In genomic region chr12:67647251-67647546, GRCh38 we compare ENCODE assay signal across 9 cellular contexts. TPM values are rescaled to one million over a fixed set of nuclear protein-coding genes. Genes with fewer than 3 reads are reported as not detected.
A peak's percentile ranks its signal among the peaks of the same experiment; 100 is the strongest.
DNase-seq lines count a peak whose midpoint lies in the region; ATAC-seq and TF ChIP-seq lines count a peak whose summit lies in the region.
"Had no signal": no experiment of that assay in that cellular context is flagged by ENCODE, and none has a peak within 500 bp of the region (broad histone marks: within the 10 kb centered on the region; RNA-seq: fewer than 3 reads in every experiment).

No MANE protein-coding gene starts in this region.

- no peaks in the 10 kb centered on the region for H3K9me2 ChIP-seq in MM.1S (replicated peaks; ENCODE audit: insufficient read depth, low read length)

- H3K27ac ChIP-seq in iPS-20b (ENCODE audit: low read length) (no peak overlapping the region), MM.1S (ENCODE audit: low read length) (no peak overlapping the region)

- peak overlapping the region; percentile 93 for H3K27ac Mint-ChIP-seq in activated CD4-positive, alpha-beta T cell treated with anti-CD3 and anti-CD28 coated beads, Interleukin-2, amount 10 ng/mL, durations not matched to agents 24 days and 14 days
- H3K27ac Mint-ChIP-seq in activated T-helper 2 cell treated with anti-CD3 and anti-CD28 coated beads, Interferon-gamma antibody, Interleukin-2, Interleukin-4, amounts not matched to agents 10 μg/mL and 5 μg/mL and 100 μg/mL, durations not matched to agents 14 hours and 24 hours and 36 hours: no peak overlapping the region
- H3K27ac Mint-ChIP-seq in stimulated activated naive CD8-positive, alpha-beta T cell treated with anti-CD3 and anti-CD28 coated beads, Interleukin-15, amount 100 ng/mL, for 72 hours: peak overlapping the region; percentile 90 to 93

- H3K4me3 ChIP-seq in iPS-20b (ENCODE audit: low read length) (peak overlapping the region; percentile 89; the same call in 1 of the 2 replicates), MM.1S (ENCODE audit: low read length) (no peak overlapping the region)

- H3K4me1 Mint-ChIP-seq in activated CD4-positive, alpha-beta T cell treated with anti-CD3 and anti-CD28 coated beads, Interleukin-2, amount 10 ng/mL, durations not matched to agents 24 days and 14 days: peaks cover 28% of the 10 kb centered on the region
- peaks cover 31% of the 10 kb centered on the region for H3K4me1 Mint-ChIP-seq in activated T-helper 2 cell treated with anti-CD3 and anti-CD28 coated beads, Interferon-gamma antibody, Interleukin-2, Interleukin-4, amounts not matched to agents 10 μg/mL and 5 μg/mL and 100 μg/mL, durations not matched to agents 14 hours and 24 hours and 36 hours (ENCODE audit: low read depth)
- H3K4me1 Mint-ChIP-seq in stimulated activated naive CD8-positive, alpha-beta T cell treated with anti-CD3 and anti-CD28 coated beads, Interleukin-15, amount 100 ng/mL, for 72 hours: peaks cover 31% of the 10 kb centered on the region

- H3K27me3 ChIP-seq in iPS-20b (ENCODE audit: insufficient read depth, low read length) (no peaks in the 10 kb centered on the region), MM.1S (replicated peaks; ENCODE audit: insufficient read depth, low read length) (no peaks in the 10 kb centered on the region)
- H3K27me3 ChIP-seq: thyroid gland had no signal

- no peak for DNase-seq in activated CD4-positive, alpha-beta T cell treated with anti-CD3 and anti-CD28 coated beads, Interleukin-2, amount 10 ng/mL, durations not matched to agents 24 days and 14 days
- no peak for DNase-seq in activated CD4-positive, alpha-beta T cell treated with anti-CD3 and anti-CD28 coated beads for 48 hours
- no peak for DNase-seq in activated T-helper 2 cell treated with anti-CD3 and anti-CD28 coated beads, Interferon-gamma antibody, Interleukin-2, Interleukin-4, amounts not matched to agents 10 μg/mL and 5 μg/mL and 100 μg/mL, durations not matched to agents 14 hours and 24 hours and 36 hours (ENCODE audit: low spot score)
- DNase-seq in stimulated activated naive CD8-positive, alpha-beta T cell treated with anti-CD3 and anti-CD28 coated beads, Interleukin-15, amount 100 ng/mL, for 72 hours: no peak
- no peak for DNase-seq in amygdala (lab: John Stamatoyannopoulos, UW)
- no peak for DNase-seq in MM.1S

- peaks cover 29% of the 10 kb centered on the region for H3K79me2 ChIP-seq in MM.1S (ENCODE audit: low read length)

- no peak overlapping the region; the same call in 1 of the 2 replicates for H3K9ac ChIP-seq in iPS-20b (ENCODE audit: low read depth, low read length)
- no peak overlapping the region for H3K9ac ChIP-seq in MM.1S (ENCODE audit: low read length)

- no peak for TF ChIP-seq CTCF in MM.1S (IDR thresholded peaks at IDR 0.05; ENCODE audit: low read length)

- H3K9me3 ChIP-seq in iPS-20b (ENCODE audit: insufficient read depth, low read depth, low read length) (no peaks in the 10 kb centered on the region), MM.1S (replicated peaks; ENCODE audit: insufficient read depth, low read length) (no peaks in the 10 kb centered on the region)
- H3K9me3 ChIP-seq: thyroid gland had no signal

- H3K4me3 Mint-ChIP-seq in activated CD4-positive, alpha-beta T cell treated with anti-CD3 and anti-CD28 coated beads, Interleukin-2, amount 10 ng/mL, durations not matched to agents 24 days and 14 days: peak overlapping the region; percentile 84
- H3K4me3 Mint-ChIP-seq in activated T-helper 2 cell treated with anti-CD3 and anti-CD28 coated beads, Interferon-gamma antibody, Interleukin-2, Interleukin-4, amounts not matched to agents 10 μg/mL and 5 μg/mL and 100 μg/mL, durations not matched to agents 14 hours and 24 hours and 36 hours (ENCODE audit: low read depth): peak overlapping the region; percentile 70
- peak overlapping the region; percentile 77 to 96 for H3K4me3 Mint-ChIP-seq in stimulated activated naive CD8-positive, alpha-beta T cell treated with anti-CD3 and anti-CD28 coated beads, Interleukin-15, amount 100 ng/mL, for 72 hours

- 0 out of 2 replicates have a peak, but pooled peaks cover 5% of the 10 kb centered on the region for H3F3A ChIP-seq in MM.1S (ENCODE audit: insufficient read depth, low read length)

- intact Hi-C loops in activated CD4-positive, alpha-beta T cell treated with anti-CD3 and anti-CD28 coated beads, Interleukin-2, amount 10 ng/mL, durations not matched to agents 24 days and 14 days (cut with micrococcal nuclease): loop anchor here (1.0 to 5.0 kb wide), 4 partner anchors 17 to 195 kb away; no protein-coding TSS in a partner anchor
- intact Hi-C loops in activated T-helper 2 cell treated with anti-CD3 and anti-CD28 coated beads, Interferon-gamma antibody, Interleukin-2, Interleukin-4, amounts not matched to agents 10 μg/mL and 5 μg/mL and 100 μg/mL, durations not matched to agents 14 hours and 24 hours and 36 hours (cut with micrococcal nuclease): loop anchor here (2.0 to 5.0 kb wide), 3 partner anchors 16 to 290 kb away; no protein-coding TSS in a partner anchor

- H2AFZ ChIP-seq in MM.1S (ENCODE audit: low read length): no peak overlapping the region

- H3K36me3 Mint-ChIP-seq in activated CD4-positive, alpha-beta T cell treated with anti-CD3 and anti-CD28 coated beads, Interleukin-2, amount 10 ng/mL, durations not matched to agents 24 days and 14 days (ENCODE audit: low read depth): peaks cover 17% of the 10 kb centered on the region
- peaks cover 17% of the 10 kb centered on the region for H3K36me3 Mint-ChIP-seq in activated T-helper 2 cell treated with anti-CD3 and anti-CD28 coated beads, Interferon-gamma antibody, Interleukin-2, Interleukin-4, amounts not matched to agents 10 μg/mL and 5 μg/mL and 100 μg/mL, durations not matched to agents 14 hours and 24 hours and 36 hours (ENCODE audit: low read depth)

- no peak overlapping the region for H3K4me2 ChIP-seq in MM.1S (ENCODE audit: low read depth, low read length)

- H3K27me3 Mint-ChIP-seq in activated CD4-positive, alpha-beta T cell treated with anti-CD3 and anti-CD28 coated beads, Interleukin-2, amount 10 ng/mL, durations not matched to agents 24 days and 14 days: peaks cover 7% of the 10 kb centered on the region
- peaks cover 8% of the 10 kb centered on the region for H3K27me3 Mint-ChIP-seq in activated T-helper 2 cell treated with anti-CD3 and anti-CD28 coated beads, Interferon-gamma antibody, Interleukin-2, Interleukin-4, amounts not matched to agents 10 μg/mL and 5 μg/mL and 100 μg/mL, durations not matched to agents 14 hours and 24 hours and 36 hours (ENCODE audit: low read depth)
- no peaks in the 10 kb centered on the region for H3K27me3 Mint-ChIP-seq in stimulated activated naive CD8-positive, alpha-beta T cell treated with anti-CD3 and anti-CD28 coated beads, Interleukin-15, amount 100 ng/mL, for 72 hours

- peaks cover 10% of the 10 kb centered on the region; the same call in 1 of the 2 replicates for H4K20me1 ChIP-seq in MM.1S (ENCODE audit: insufficient read depth, low read length)

- no peak for ATAC-seq in stimulated activated naive CD8-positive, alpha-beta T cell treated with anti-CD3 and anti-CD28 coated beads, Interleukin-15, amount 100 ng/mL, for 72 hours
- no peak for ATAC-seq in HG02870 (IDR thresholded peaks at IDR 0.05; ENCODE audit: unreplicated experiment)

- H3K4me1 ChIP-seq in iPS-20b (ENCODE audit: insufficient read depth, low read length) (peaks cover 14% of the 10 kb centered on the region; the same call in 1 of the 2 replicates), MM.1S (ENCODE audit: low read length) (peaks cover 14% of the 10 kb centered on the region)

- no peaks in the 10 kb centered on the region for H3K36me3 ChIP-seq in iPS-20b (ENCODE audit: insufficient read depth, low read depth, low read length)
- H3K36me3 ChIP-seq in MM.1S (replicated peaks; ENCODE audit: insufficient read depth, low read length): no peaks in the 10 kb centered on the region
- H3K36me3 ChIP-seq: thyroid gland had no signal

- no peaks in the 10 kb centered on the region for H3K9me3 Mint-ChIP-seq in activated CD4-positive, alpha-beta T cell treated with anti-CD3 and anti-CD28 coated beads, Interleukin-2, amount 10 ng/mL, durations not matched to agents 24 days and 14 days
- no peaks in the 10 kb centered on the region for H3K9me3 Mint-ChIP-seq in activated T-helper 2 cell treated with anti-CD3 and anti-CD28 coated beads, Interferon-gamma antibody, Interleukin-2, Interleukin-4, amounts not matched to agents 10 μg/mL and 5 μg/mL and 100 μg/mL, durations not matched to agents 14 hours and 24 hours and 36 hours
- no peaks in the 10 kb centered on the region for H3K9me3 Mint-ChIP-seq in stimulated activated naive CD8-positive, alpha-beta T cell treated with anti-CD3 and anti-CD28 coated beads, Interleukin-15, amount 100 ng/mL, for 72 hours

RNA-seq across cellular contexts. Expression of gene DYRK2, which starts 1.3 kb away (rescaled TPM):
- 35.5 and 37.8 TPM in 2 replicates for total RNA-seq in activated CD4-positive, alpha-beta T cell treated with anti-CD3 and anti-CD28 coated beads, Interleukin-2, amount 10 ng/mL, durations not matched to agents 24 days and 14 days
- total RNA-seq in activated T-helper 2 cell treated with anti-CD3 and anti-CD28 coated beads, Interferon-gamma antibody, Interleukin-2, Interleukin-4, amounts not matched to agents 10 μg/mL and 5 μg/mL and 100 μg/mL, durations not matched to agents 14 hours and 24 hours and 36 hours: 19.7 and 20.6 TPM in 2 replicates
